11 cellular contexts compared by ENCODE assay signal in the genomic region with DNA sequence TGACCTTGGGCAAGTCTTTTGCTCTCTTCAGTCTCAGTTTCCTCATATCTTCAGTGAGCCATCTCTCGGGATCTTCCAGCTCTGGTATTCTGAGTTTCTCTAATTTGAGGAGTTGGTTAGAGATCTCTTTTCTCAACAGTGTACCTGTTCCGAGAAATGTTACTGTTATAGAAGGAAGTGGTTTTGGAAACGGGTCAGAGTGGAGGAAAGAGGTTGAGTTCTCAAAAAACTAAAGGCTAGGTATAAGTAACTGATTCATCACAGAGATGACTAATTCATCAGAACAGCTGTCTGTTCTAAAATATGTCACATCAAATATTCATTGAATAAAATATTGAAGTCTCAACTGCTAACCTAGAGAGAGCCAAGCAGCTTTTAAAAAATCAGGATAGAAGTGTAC.
DNase-seq lines count a peak whose midpoint lies in the region; ATAC-seq and TF ChIP-seq lines count a peak whose summit lies in the region.
"Had no signal": no experiment of that assay in that cellular context is flagged by ENCODE, and none has a peak within 500 bp of the region (broad histone marks: within the 10 kb centered on the region; RNA-seq: fewer than 3 reads in every experiment).

No MANE protein-coding gene starts in this region.

- no peaks in the 10 kb centered on the region for H3K27me3 ChIP-seq in adipocyte (replicated peaks; ENCODE audit: control insufficient read depth, insufficient read depth, low read length)
- no peaks in the 10 kb centered on the region for H3K27me3 ChIP-seq in thyroid gland
- H3K27me3 ChIP-seq: colonic mucosa had no signal

- peak overlapping the region; percentile 65 for H3K4me3 Mint-ChIP-seq in natural killer cell treated with Interleukin-12 subunit alpha and Interleukin-12 subunit beta and Interleukin-15 and Interleukin-18, amount 100 ng/mL, for 72 hours
- no peak overlapping the region for H3K4me3 Mint-ChIP-seq in natural killer cell
- H3K4me3 Mint-ChIP-seq: CD8-positive, alpha-beta memory T cell had no signal

- H3K36me3 ChIP-seq in adipocyte (ENCODE audit: control insufficient read depth, insufficient read depth, low read length, severe bottlenecking) (peaks cover 58% of the 10 kb centered on the region), thyroid gland (no peaks in the 10 kb centered on the region)
- H3K36me3 ChIP-seq: colonic mucosa had no signal

- 45 to 55% methylated on average over 3 of the region's 3 CpGs for WGBS in thyroid gland, 2 donors

- H3K9me3 ChIP-seq in adipocyte (ENCODE audit: control insufficient read depth, low read length) (no peaks in the 10 kb centered on the region), thyroid gland (no peaks in the 10 kb centered on the region)
- H3K9me3 ChIP-seq: colonic mucosa had no signal

- intact Hi-C loops in natural killer cell (cut with micrococcal nuclease) (no loop called here), thyroid gland (cut with DNase I) (no loop called here)

- H3K27ac ChIP-seq in thyroid gland, result peak overlapping the region in 2 of 3 donors; percentile 69 to 71
- H3K27ac ChIP-seq: colonic mucosa had no signal

- peak; percentile 56 to 81 for ATAC-seq in natural killer cell treated with Interleukin-12 subunit alpha and Interleukin-12 subunit beta and Interleukin-15 and Interleukin-18, amount 100 ng/mL, for 72 hours
- ATAC-seq in natural killer cell (no peak), HG03457 (IDR thresholded peaks at IDR 0.05; ENCODE audit: unreplicated experiment) (peak; percentile 69)

- TF ChIP-seq CTCF in natural killer cell (IDR thresholded peaks at IDR 0.05), result no peak
- TF ChIP-seq CTCF in thyroid gland (IDR thresholded peaks at IDR 0.05), result no peak

- H3K4me1 ChIP-seq in adipocyte (ENCODE audit: control insufficient read depth, insufficient read depth, low read length) (peaks cover 26% of the 10 kb centered on the region), thyroid gland (peaks cover 26 to 31% of the 10 kb centered on the region in 2 donors)
- H3K4me1 ChIP-seq: colonic mucosa had no signal

- TF ChIP-seq POLR2A in thyroid gland (IDR thresholded peaks at IDR 0.05), result no peak

- no peak for DNase-seq in natural killer cell treated with Interleukin-12 subunit alpha and Interleukin-12 subunit beta and Interleukin-15 and Interleukin-18, amount 100 ng/mL, for 72 hours (ENCODE audit: low spot score)
- DNase-seq in natural killer cell, result no peak
- no peak for DNase-seq in adipocyte (ENCODE audit: low read depth)
- DNase-seq in thyroid gland, result no peak
- no peak for DNase-seq in pons (ENCODE audit: low spot score)
- no peak for DNase-seq in retina
- no peak for DNase-seq in COLO668 (lab: John Stamatoyannopoulos, UW; ENCODE audit: unreplicated experiment)
- DNase-seq: CD8-positive, alpha-beta memory T cell; colonic mucosa; NCI-H774 had no signal

- no peaks in the 10 kb centered on the region for H3K9me3 Mint-ChIP-seq in natural killer cell treated with Interleukin-12 subunit alpha and Interleukin-12 subunit beta and Interleukin-15 and Interleukin-18, amount 100 ng/mL, for 72 hours
- no peaks in the 10 kb centered on the region for H3K9me3 Mint-ChIP-seq in natural killer cell
- H3K9me3 Mint-ChIP-seq: CD8-positive, alpha-beta memory T cell had no signal

- H3K27ac Mint-ChIP-seq in natural killer cell treated with Interleukin-12 subunit alpha and Interleukin-12 subunit beta and Interleukin-15 and Interleukin-18, amount 100 ng/mL, for 72 hours, result peak overlapping the region; percentile 78 to 88
- H3K27ac Mint-ChIP-seq in natural killer cell, result no peak overlapping the region

- H3K9ac ChIP-seq in adipocyte (ENCODE audit: low read length), result no peak overlapping the region

- H3K4me3 ChIP-seq in adipocyte (ENCODE audit: low read length) (peak overlapping the region; percentile 7), thyroid gland (replicated peaks in 1 of 3) (no peak overlapping the region)
- H3K4me3 ChIP-seq: colonic mucosa had no signal

- peaks cover 5 to 34% of the 10 kb centered on the region in 2 donors for H3K4me1 Mint-ChIP-seq in natural killer cell treated with Interleukin-12 subunit alpha and Interleukin-12 subunit beta and Interleukin-15 and Interleukin-18, amount 100 ng/mL, for 72 hours (ENCODE audit: low read depth in 2 of 2)
- H3K4me1 Mint-ChIP-seq in natural killer cell, result no peaks in the 10 kb centered on the region

- no peaks in the 10 kb centered on the region for H3K36me3 Mint-ChIP-seq in natural killer cell treated with Interleukin-12 subunit alpha and Interleukin-12 subunit beta and Interleukin-15 and Interleukin-18, amount 100 ng/mL, for 72 hours
- no peaks in the 10 kb centered on the region for H3K36me3 Mint-ChIP-seq in natural killer cell
- H3K36me3 Mint-ChIP-seq: CD8-positive, alpha-beta memory T cell had no signal

- no peaks in the 10 kb centered on the region for H3K27me3 Mint-ChIP-seq in natural killer cell treated with Interleukin-12 subunit alpha and Interleukin-12 subunit beta and Interleukin-15 and Interleukin-18, amount 100 ng/mL, for 72 hours
- no peaks in the 10 kb centered on the region for H3K27me3 Mint-ChIP-seq in natural killer cell (ENCODE audit: low read depth in 2 of 2)
- H3K27me3 Mint-ChIP-seq: CD8-positive, alpha-beta memory T cell had no signal

Comparison
In these comparisons a context has a peak if more than half of its experiments do, and no peak if none do; other contexts are left out.
1. ATAC-seq: peak in natural killer cell treated with Interleukin-12 subunit alpha and Interleukin-12 subunit beta and Interleukin-15 and Interleukin-18, amount 100 ng/mL, for 72 hours (2 of 2) and HG03457 (single experiment); none in natural killer cell (0 of 3).
2. H3K27ac Mint-ChIP-seq: peak in natural killer cell treated with Interleukin-12 subunit alpha and Interleukin-12 subunit beta and Interleukin-15 and Interleukin-18, amount 100 ng/mL, for 72 hours (2 of 2); none in natural killer cell (0 of 2).